16 cellular contexts compared by ENCODE assay signal in the genomic region with DNA sequence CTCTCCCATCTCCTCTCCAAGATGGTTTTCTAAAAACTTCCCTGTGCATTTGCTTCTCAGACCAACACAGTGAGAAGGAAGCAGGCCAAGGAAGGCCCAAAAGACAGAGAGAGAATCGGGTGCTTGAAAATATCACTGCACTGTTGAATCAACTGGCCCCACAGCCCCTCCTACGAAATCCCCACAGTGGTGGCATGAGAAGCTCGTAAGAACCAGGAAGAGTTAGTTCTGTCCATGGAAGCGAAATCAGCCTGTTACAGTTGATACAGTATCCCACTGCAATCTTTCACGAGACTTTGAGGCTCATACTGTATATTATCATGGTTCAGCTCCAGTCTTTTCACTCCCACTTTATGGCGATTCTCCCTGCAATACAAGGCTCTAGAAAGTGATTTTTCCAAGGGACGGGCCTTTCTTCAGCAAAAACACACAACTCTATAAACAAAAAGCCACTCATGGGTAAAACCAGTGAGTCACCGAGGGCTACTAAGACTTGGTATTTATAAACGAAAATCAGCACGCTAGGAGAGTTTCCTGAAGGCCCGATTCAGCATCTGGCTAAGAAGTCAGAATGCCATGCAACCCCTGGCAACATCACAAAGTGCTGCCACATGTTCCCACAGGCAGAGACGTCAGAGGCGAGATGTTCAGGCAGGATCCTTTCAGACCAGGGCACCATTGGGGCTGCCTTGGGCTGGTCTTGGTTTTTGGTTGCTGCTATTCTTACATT.
DNase-seq lines count a peak whose midpoint lies in the region; ATAC-seq and TF ChIP-seq lines count a peak whose summit lies in the region.
"Had no signal": no experiment of that assay in that cellular context is flagged by ENCODE, and none has a peak within 500 bp of the region (broad histone marks: within the 10 kb centered on the region; RNA-seq: fewer than 3 reads in every experiment).

No MANE protein-coding gene starts in this region.

- no peaks in the 10 kb centered on the region for H3K79me2 ChIP-seq in smooth muscle cell (ENCODE audit: low read depth)

- DNase-seq in Daoy (ENCODE audit: low read depth) (peak; percentile 69), RWPE1 (ENCODE audit: low spot score) (peak; percentile 18), epithelial cell of prostate (ENCODE audit: low read depth, low spot score) (peak; percentile 6), smooth muscle cell (lab: John Stamatoyannopoulos, UW; ENCODE audit: unreplicated experiment) (no peak), NCI-H526 (lab: John Stamatoyannopoulos, UW) (no peak), vagina (ENCODE audit: extremely low spot score in 2 of 2) (no peak)
- DNase-seq in activated T-cell treated with anti-CD3 and anti-CD28 coated beads, Interleukin-2, amount 50 U/mL, for 24 hours = no peak
- DNase-seq: activated CD8-positive, alpha-beta T cell treated with anti-CD3 and anti-CD28 coated beads for 36 hours; activated T-cell treated with anti-CD3 and anti-CD28 coated beads, Interleukin-2, amount 50 U/mL, for 72 hours; effector CD8-positive, alpha-beta T cell; naive thymus-derived CD4-positive, alpha-beta T cell; NCI-H69; posterior cingulate gyrus; thyroid gland had no signal

- intact Hi-C loops in vagina (cut with DNase I) = no loop called here

- peaks cover 6% of the 10 kb centered on the region for H3K27me3 Mint-ChIP-seq in activated T-cell treated with anti-CD3 and anti-CD28 coated beads, Interleukin-2, amount 50 U/mL, for 24 hours
- H3K27me3 Mint-ChIP-seq: activated CD8-positive, alpha-beta T cell treated with anti-CD3 and anti-CD28 coated beads for 36 hours had no signal

- TF ChIP-seq CTCF in RWPE1 (conservative IDR thresholded peaks at IDR 0.05; ENCODE audit: low read depth) (no peak), smooth muscle cell (IDR thresholded peaks at IDR 0.05; ENCODE audit: borderline replicate concordance, insufficient read depth, poor library complexity, severe bottlenecking) (no peak), vagina (IDR thresholded peaks at IDR 0.05) (no peak)

- no peaks in the 10 kb centered on the region for H3K4me1 Mint-ChIP-seq in activated T-cell treated with anti-CD3 and anti-CD28 coated beads, Interleukin-2, amount 50 U/mL, for 24 hours (ENCODE audit: low read depth)
- H3K4me1 Mint-ChIP-seq: naive thymus-derived CD4-positive, alpha-beta T cell had no signal

- H3K9me3 Mint-ChIP-seq in activated T-cell treated with anti-CD3 and anti-CD28 coated beads, Interleukin-2, amount 50 U/mL, for 24 hours = no peaks in the 10 kb centered on the region
- H3K9me3 Mint-ChIP-seq: activated CD8-positive, alpha-beta T cell treated with anti-CD3 and anti-CD28 coated beads for 36 hours had no signal

- H3K9me3 ChIP-seq in smooth muscle cell (replicated peaks; ENCODE audit: low read depth) = no peaks in the 10 kb centered on the region
- H3K9me3 ChIP-seq in vagina = no peaks in the 10 kb centered on the region
- H3K9me3 ChIP-seq: thyroid gland had no signal

- no peak for ATAC-seq in HG02623 (IDR thresholded peaks at IDR 0.05; ENCODE audit: unreplicated experiment)
- ATAC-seq: activated CD8-positive, alpha-beta T cell treated with anti-CD3 and anti-CD28 coated beads for 36 hours; activated T-cell treated with anti-CD3 and anti-CD28 coated beads, Interleukin-2, amount 50 U/mL, for 72 hours; naive thymus-derived CD4-positive, alpha-beta T cell had no signal

- H3K27me3 ChIP-seq in smooth muscle cell (ENCODE audit: low read depth) (no peaks in the 10 kb centered on the region), vagina (no peaks in the 10 kb centered on the region)
- H3K27me3 ChIP-seq: thyroid gland had no signal

- H3K4me1 ChIP-seq in smooth muscle cell (ENCODE audit: low read depth) (no peaks in the 10 kb centered on the region), vagina (no peaks in the 10 kb centered on the region)

- H3K27ac Mint-ChIP-seq in activated T-cell treated with anti-CD3 and anti-CD28 coated beads, Interleukin-2, amount 50 U/mL, for 24 hours = no peak overlapping the region
- H3K27ac Mint-ChIP-seq: activated CD8-positive, alpha-beta T cell treated with anti-CD3 and anti-CD28 coated beads for 36 hours; activated naive CD8-positive, alpha-beta T cell; activated T-cell treated with anti-CD3 and anti-CD28 coated beads, Interleukin-2, amount 50 U/mL, for 72 hours; naive thymus-derived CD4-positive, alpha-beta T cell had no signal

- H3K36me3 Mint-ChIP-seq in activated T-cell treated with anti-CD3 and anti-CD28 coated beads, Interleukin-2, amount 50 U/mL, for 24 hours (ENCODE audit: low read depth) = no peaks in the 10 kb centered on the region
- H3K36me3 Mint-ChIP-seq: activated naive CD8-positive, alpha-beta T cell; naive thymus-derived CD4-positive, alpha-beta T cell had no signal

- peaks cover 5% of the 10 kb centered on the region for H3F3A ChIP-seq in smooth muscle cell (ENCODE audit: low read depth)

- CTCF ChIA-PET in RWPE1 (lab: Yijun Ruan, JAX) = interaction anchor here (0.6 kb wide), 1 partner anchor 107 kb away, joined by 5 read pairs; no protein-coding TSS in a partner anchor

- peak overlapping the region; percentile 90 for H3K9ac ChIP-seq in smooth muscle cell (ENCODE audit: low read depth)

- H3K27ac ChIP-seq in RWPE1 (0 out of 2 replicates have a peak overlapping the region, but pooled peaks have one; percentile 37), epithelial cell of prostate (no peak overlapping the region), smooth muscle cell (ENCODE audit: low read depth) (peak overlapping the region; percentile 97), vagina (no peak overlapping the region)
- H3K27ac ChIP-seq: thyroid gland had no signal

- POLR2A ChIA-PET in RWPE1 (lab: Yijun Ruan, JAX; ENCODE audit: low non-redundant PET) = no interaction called here

- peak overlapping the region; percentile 57 for H3K4me2 ChIP-seq in smooth muscle cell

- H3K4me3 ChIP-seq in smooth muscle cell (no peak overlapping the region), vagina (no peak overlapping the region)
- H3K4me3 ChIP-seq: thyroid gland had no signal

- no peak overlapping the region for H3K4me3 Mint-ChIP-seq in activated T-cell treated with anti-CD3 and anti-CD28 coated beads, Interleukin-2, amount 50 U/mL, for 24 hours
- H3K4me3 Mint-ChIP-seq: activated CD8-positive, alpha-beta T cell treated with anti-CD3 and anti-CD28 coated beads for 36 hours; activated naive CD8-positive, alpha-beta T cell; activated T-cell treated with anti-CD3 and anti-CD28 coated beads, Interleukin-2, amount 50 U/mL, for 72 hours; naive thymus-derived CD4-positive, alpha-beta T cell had no signal

- WGBS in smooth muscle cell (ENCODE audit: low lambda C conversion rate) = 38% methylated on average over 13 of the region's 13 CpGs

- H3K36me3 ChIP-seq in smooth muscle cell (ENCODE audit: low read depth) = no peaks in the 10 kb centered on the region
- H3K36me3 ChIP-seq in vagina = no peaks in the 10 kb centered on the region
- H3K36me3 ChIP-seq: thyroid gland had no signal

- H2AFZ ChIP-seq in smooth muscle cell (ENCODE audit: low read depth) = peak overlapping the region; percentile 6

- no peak for TF ChIP-seq POLR2A in vagina (IDR thresholded peaks at IDR 0.05)

- H4K20me1 ChIP-seq in smooth muscle cell (ENCODE audit: low read depth) = no peaks in the 10 kb centered on the region

Comparison
In these comparisons a context has a peak if more than half of its experiments do, and no peak if none do; other contexts are left out.
1. DNase-seq: peak in Daoy (single experiment), RWPE1 (single experiment) and epithelial cell of prostate (single experiment); none in smooth muscle cell (single experiment), activated T-cell treated with anti-CD3 and anti-CD28 coated beads, Interleukin-2, amount 50 U/mL, for 24 hours (single experiment), NCI-H526 (0 of 2) and vagina (0 of 2).
2. H3K27ac ChIP-seq: peak in RWPE1 (single experiment) and smooth muscle cell (single experiment); none in epithelial cell of prostate (single experiment) and vagina (single experiment).